ENCODE assay signal across 1 cellular context in the genomic region with DNA sequence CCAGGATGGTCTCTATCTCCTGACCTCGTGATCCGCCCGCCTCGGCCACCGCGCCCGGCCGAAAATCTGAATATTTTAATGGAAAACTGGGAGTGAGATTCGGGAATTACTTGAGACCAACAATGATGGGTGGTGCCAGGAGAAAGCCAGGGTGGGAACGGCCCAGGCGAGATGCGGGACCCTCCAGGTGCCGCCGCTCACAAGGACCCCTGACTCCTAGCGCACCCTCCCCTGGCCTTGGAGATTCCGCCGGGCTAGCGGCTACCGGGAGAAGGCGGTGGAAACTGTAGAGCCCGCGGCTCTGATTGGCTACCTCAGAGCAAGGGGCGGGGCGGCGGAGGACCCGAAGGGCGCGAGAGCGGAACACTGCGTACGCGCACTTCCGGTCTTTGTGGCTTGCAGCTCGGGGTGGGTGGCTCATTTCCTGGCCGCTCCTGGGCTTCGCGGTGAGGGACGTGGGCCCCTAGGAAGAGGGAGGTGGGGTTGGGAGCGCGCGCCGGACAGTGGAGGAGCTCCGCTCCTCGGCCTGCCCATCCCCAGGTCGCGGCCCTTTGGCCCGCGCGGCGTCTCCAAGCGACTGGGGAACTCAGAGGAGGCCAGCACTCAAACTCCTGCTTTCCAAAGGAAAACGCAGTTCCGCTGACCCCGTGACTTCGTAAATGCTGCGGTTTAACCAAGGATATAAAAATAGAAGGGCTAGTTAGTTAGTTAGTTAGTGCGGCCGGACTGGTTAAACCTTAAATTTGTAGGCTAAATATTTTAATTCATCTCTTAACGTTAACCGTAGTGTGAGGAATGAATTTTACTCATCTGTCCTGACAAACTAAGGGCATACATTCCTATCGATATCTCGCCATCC.
TF ChIP-seq lines count a peak whose summit lies in the region.

A gene (plus strand): TSS at position 371 of the 859 bp plus-strand sequence. CDS start 1,437 bp downstream, outside the sequence.

TF ChIP-seq in K562, 482 proteins besides CTCF, POLR2A, EP300 and RAD21 (continued from another document and continues in another):
- TF ChIP-seq, protein P1, sequence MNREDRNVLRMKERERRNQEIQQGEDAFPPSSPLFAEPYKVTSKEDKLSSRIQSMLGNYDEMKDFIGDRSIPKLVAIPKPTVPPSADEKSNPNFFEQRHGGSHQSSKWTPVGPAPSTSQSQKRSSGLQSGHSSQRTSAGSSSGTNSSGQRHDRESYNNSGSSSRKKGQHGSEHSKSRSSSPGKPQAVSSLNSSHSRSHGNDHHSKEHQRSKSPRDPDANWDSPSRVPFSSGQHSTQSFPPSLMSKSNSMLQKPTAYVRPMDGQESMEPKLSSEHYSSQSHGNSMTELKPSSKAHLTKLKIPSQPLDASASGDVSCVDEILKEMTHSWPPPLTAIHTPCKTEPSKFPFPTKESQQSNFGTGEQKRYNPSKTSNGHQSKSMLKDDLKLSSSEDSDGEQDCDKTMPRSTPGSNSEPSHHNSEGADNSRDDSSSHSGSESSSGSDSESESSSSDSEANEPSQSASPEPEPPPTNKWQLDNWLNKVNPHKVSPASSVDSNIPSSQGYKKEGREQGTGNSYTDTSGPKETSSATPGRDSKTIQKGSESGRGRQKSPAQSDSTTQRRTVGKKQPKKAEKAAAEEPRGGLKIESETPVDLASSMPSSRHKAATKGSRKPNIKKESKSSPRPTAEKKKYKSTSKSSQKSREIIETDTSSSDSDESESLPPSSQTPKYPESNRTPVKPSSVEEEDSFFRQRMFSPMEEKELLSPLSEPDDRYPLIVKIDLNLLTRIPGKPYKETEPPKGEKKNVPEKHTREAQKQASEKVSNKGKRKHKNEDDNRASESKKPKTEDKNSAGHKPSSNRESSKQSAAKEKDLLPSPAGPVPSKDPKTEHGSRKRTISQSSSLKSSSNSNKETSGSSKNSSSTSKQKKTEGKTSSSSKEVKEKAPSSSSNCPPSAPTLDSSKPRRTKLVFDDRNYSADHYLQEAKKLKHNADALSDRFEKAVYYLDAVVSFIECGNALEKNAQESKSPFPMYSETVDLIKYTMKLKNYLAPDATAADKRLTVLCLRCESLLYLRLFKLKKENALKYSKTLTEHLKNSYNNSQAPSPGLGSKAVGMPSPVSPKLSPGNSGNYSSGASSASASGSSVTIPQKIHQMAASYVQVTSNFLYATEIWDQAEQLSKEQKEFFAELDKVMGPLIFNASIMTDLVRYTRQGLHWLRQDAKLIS (CRISPR knock-in tag; IDR thresholded peaks at IDR 0.05), result peak; percentile 34; the same call in 1 of the 2 replicates
- TF ChIP-seq, protein P2, sequence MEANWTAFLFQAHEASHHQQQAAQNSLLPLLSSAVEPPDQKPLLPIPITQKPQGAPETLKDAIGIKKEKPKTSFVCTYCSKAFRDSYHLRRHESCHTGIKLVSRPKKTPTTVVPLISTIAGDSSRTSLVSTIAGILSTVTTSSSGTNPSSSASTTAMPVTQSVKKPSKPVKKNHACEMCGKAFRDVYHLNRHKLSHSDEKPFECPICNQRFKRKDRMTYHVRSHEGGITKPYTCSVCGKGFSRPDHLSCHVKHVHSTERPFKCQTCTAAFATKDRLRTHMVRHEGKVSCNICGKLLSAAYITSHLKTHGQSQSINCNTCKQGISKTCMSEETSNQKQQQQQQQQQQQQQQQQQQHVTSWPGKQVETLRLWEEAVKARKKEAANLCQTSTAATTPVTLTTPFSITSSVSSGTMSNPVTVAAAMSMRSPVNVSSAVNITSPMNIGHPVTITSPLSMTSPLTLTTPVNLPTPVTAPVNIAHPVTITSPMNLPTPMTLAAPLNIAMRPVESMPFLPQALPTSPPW (CRISPR knock-in tag; IDR thresholded peaks at IDR 0.05), result peak; percentile 83
- TF ChIP-seq EHMT2 (IDR thresholded peaks at IDR 0.05) (no peak), ZNF41 (CRISPR knock-in tag; conservative IDR thresholded peaks at IDR 0.05) (no peak), ATF7 (IDR thresholded peaks at IDR 0.05) (peak; percentile 75), ZFX (CRISPR knock-in tag; IDR thresholded peaks at IDR 0.05) (peak; percentile 89), RNF2 (IDR thresholded peaks at IDR 0.05) (peak; percentile 83), GATA2 (CRISPR knock-in tag; IDR thresholded peaks at IDR 0.05) (no peak), ZBTB1 (CRISPR knock-in tag; IDR thresholded peaks at IDR 0.05; ENCODE audit: borderline replicate concordance, low read depth) (peak; percentile 99), TAF15 (IDR thresholded peaks at IDR 0.05; ENCODE audit: low read depth, low read length) (no peak), HNRNPUL1 (IDR thresholded peaks at IDR 0.05; ENCODE audit: low read length) (no peak), SPI1 (IDR thresholded peaks at IDR 0.05; ENCODE audit: borderline replicate concordance, low read depth, low read length) (peak; percentile 78), ZNF77 (CRISPR knock-in tag; IDR thresholded peaks at IDR 0.05) (no peak), TEAD4 (IDR thresholded peaks at IDR 0.05; ENCODE audit: low read length) (peak; percentile 34; the same call in 1 of the 2 replicates), TEAD4 (CRISPR knock-in tag; IDR thresholded peaks at IDR 0.05; ENCODE audit: borderline replicate concordance) (no peak), HNRNPH1 (optimal IDR thresholded peaks at IDR 0.05; ENCODE audit: low read depth, low read length) (no peak), ZNF75A (CRISPR knock-in tag; IDR thresholded peaks at IDR 0.05) (0 out of 2 replicates have a peak, but pooled peaks have one; percentile 39), CAMTA2 (CRISPR knock-in tag; conservative IDR thresholded peaks at IDR 0.05) (0 out of 2 replicates have a peak, but pooled peaks have one; percentile 88), KDM1A (IDR thresholded peaks at IDR 0.05) (no peak), ZNF707 (CRISPR knock-in tag; conservative IDR thresholded peaks at IDR 0.05) (no peak), SRSF9 (IDR thresholded peaks at IDR 0.05; ENCODE audit: borderline replicate concordance, low read depth, low read length) (no peak), ZNF507 (tag; conservative IDR thresholded peaks at IDR 0.05) (no peak), CTBP1 (IDR thresholded peaks at IDR 0.05; ENCODE audit: borderline replicate concordance) (peak; percentile 73; the same call in 1 of the 2 replicates), SREBF1 (IDR thresholded peaks at IDR 0.05; ENCODE audit: borderline replicate concordance, low read depth, low read length) (no peak), DDX20 (tag; IDR thresholded peaks at IDR 0.05; ENCODE audit: low read depth) (no peak)
- TF ChIP-seq, protein P3, sequence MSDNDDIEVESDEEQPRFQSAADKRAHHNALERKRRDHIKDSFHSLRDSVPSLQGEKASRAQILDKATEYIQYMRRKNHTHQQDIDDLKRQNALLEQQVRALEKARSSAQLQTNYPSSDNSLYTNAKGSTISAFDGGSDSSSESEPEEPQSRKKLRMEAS (CRISPR knock-in tag; IDR thresholded peaks at IDR 0.05), result peak; percentile 3; the same call in 1 of the 2 replicates
- TF ChIP-seq, protein P4, sequence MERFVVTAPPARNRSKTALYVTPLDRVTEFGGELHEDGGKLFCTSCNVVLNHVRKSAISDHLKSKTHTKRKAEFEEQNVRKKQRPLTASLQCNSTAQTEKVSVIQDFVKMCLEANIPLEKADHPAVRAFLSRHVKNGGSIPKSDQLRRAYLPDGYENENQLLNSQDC (CRISPR knock-in tag; IDR thresholded peaks at IDR 0.05), result no peak
- TF ChIP-seq, protein P5, sequence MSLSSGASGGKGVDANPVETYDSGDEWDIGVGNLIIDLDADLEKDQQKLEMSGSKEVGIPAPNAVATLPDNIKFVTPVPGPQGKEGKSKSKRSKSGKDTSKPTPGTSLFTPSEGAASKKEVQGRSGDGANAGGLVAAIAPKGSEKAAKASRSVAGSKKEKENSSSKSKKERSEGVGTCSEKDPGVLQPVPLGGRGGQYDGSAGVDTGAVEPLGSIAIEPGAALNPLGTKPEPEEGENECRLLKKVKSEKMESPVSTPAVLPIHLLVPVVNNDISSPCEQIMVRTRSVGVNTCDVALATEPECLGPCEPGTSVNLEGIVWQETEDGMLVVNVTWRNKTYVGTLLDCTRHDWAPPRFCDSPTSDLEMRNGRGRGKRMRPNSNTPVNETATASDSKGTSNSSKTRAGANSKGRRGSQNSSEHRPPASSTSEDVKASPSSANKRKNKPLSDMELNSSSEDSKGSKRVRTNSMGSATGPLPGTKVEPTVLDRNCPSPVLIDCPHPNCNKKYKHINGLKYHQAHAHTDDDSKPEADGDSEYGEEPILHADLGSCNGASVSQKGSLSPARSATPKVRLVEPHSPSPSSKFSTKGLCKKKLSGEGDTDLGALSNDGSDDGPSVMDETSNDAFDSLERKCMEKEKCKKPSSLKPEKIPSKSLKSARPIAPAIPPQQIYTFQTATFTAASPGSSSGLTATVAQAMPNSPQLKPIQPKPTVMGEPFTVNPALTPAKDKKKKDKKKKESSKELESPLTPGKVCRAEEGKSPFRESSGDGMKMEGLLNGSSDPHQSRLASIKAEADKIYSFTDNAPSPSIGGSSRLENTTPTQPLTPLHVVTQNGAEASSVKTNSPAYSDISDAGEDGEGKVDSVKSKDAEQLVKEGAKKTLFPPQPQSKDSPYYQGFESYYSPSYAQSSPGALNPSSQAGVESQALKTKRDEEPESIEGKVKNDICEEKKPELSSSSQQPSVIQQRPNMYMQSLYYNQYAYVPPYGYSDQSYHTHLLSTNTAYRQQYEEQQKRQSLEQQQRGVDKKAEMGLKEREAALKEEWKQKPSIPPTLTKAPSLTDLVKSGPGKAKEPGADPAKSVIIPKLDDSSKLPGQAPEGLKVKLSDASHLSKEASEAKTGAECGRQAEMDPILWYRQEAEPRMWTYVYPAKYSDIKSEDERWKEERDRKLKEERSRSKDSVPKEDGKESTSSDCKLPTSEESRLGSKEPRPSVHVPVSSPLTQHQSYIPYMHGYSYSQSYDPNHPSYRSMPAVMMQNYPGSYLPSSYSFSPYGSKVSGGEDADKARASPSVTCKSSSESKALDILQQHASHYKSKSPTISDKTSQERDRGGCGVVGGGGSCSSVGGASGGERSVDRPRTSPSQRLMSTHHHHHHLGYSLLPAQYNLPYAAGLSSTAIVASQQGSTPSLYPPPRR (CRISPR knock-in tag; IDR thresholded peaks at IDR 0.05; ENCODE audit: borderline replicate concordance), result no peak
- TF ChIP-seq, protein P6, sequence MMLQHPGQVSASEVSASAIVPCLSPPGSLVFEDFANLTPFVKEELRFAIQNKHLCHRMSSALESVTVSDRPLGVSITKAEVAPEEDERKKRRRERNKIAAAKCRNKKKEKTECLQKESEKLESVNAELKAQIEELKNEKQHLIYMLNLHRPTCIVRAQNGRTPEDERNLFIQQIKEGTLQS (IDR thresholded peaks at IDR 0.05), result no peak
- TF ChIP-seq, protein P6 (CRISPR knock-in tag; conservative IDR thresholded peaks at IDR 0.05), result no peak
- TF ChIP-seq, protein P7, sequence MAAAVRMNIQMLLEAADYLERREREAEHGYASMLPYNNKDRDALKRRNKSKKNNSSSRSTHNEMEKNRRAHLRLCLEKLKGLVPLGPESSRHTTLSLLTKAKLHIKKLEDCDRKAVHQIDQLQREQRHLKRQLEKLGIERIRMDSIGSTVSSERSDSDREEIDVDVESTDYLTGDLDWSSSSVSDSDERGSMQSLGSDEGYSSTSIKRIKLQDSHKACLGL (CRISPR knock-in tag; IDR thresholded peaks at IDR 0.05; ENCODE audit: borderline replicate concordance, poor library complexity, severe bottlenecking), result no peak
- TF ChIP-seq, protein P8, sequence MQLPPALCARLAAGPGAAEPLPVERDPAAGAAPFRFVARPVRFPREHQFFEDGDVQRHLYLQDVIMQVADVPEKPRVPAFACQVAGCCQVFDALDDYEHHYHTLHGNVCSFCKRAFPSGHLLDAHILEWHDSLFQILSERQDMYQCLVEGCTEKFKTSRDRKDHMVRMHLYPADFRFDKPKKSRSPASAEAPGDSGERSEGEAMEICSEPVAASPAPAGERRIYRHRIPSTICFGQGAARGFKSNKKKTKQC (CRISPR knock-in tag; IDR thresholded peaks at IDR 0.05), result peak; percentile 53; the same call in 1 of the 2 replicates
- TF ChIP-seq, protein P9, sequence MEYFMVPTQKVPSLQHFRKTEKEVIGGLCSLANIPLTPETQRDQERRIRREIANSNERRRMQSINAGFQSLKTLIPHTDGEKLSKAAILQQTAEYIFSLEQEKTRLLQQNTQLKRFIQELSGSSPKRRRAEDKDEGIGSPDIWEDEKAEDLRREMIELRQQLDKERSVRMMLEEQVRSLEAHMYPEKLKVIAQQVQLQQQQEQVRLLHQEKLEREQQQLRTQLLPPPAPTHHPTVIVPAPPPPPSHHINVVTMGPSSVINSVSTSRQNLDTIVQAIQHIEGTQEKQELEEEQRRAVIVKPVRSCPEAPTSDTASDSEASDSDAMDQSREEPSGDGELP (CRISPR knock-in tag; IDR thresholded peaks at IDR 0.05; ENCODE audit: borderline replicate concordance), result peak; percentile 77
- TF ChIP-seq, protein P10, sequence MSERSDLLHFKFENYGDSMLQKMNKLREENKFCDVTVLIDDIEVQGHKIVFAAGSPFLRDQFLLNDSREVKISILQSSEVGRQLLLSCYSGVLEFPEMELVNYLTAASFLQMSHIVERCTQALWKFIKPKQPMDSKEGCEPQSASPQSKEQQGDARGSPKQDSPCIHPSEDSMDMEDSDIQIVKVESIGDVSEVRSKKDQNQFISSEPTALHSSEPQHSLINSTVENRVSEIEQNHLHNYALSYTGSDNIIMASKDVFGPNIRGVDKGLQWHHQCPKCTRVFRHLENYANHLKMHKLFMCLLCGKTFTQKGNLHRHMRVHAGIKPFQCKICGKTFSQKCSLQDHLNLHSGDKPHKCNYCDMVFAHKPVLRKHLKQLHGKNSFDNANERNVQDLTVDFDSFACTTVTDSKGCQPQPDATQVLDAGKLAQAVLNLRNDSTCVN (CRISPR knock-in tag; IDR thresholded peaks at IDR 0.05), result no peak
- TF ChIP-seq, protein P11, sequence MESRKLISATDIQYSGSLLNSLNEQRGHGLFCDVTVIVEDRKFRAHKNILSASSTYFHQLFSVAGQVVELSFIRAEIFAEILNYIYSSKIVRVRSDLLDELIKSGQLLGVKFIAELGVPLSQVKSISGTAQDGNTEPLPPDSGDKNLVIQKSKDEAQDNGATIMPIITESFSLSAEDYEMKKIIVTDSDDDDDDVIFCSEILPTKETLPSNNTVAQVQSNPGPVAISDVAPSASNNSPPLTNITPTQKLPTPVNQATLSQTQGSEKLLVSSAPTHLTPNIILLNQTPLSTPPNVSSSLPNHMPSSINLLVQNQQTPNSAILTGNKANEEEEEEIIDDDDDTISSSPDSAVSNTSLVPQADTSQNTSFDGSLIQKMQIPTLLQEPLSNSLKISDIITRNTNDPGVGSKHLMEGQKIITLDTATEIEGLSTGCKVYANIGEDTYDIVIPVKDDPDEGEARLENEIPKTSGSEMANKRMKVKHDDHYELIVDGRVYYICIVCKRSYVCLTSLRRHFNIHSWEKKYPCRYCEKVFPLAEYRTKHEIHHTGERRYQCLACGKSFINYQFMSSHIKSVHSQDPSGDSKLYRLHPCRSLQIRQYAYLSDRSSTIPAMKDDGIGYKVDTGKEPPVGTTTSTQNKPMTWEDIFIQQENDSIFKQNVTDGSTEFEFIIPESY (CRISPR knock-in tag; IDR thresholded peaks at IDR 0.05), result no peak
